In the genomic region with DNA sequence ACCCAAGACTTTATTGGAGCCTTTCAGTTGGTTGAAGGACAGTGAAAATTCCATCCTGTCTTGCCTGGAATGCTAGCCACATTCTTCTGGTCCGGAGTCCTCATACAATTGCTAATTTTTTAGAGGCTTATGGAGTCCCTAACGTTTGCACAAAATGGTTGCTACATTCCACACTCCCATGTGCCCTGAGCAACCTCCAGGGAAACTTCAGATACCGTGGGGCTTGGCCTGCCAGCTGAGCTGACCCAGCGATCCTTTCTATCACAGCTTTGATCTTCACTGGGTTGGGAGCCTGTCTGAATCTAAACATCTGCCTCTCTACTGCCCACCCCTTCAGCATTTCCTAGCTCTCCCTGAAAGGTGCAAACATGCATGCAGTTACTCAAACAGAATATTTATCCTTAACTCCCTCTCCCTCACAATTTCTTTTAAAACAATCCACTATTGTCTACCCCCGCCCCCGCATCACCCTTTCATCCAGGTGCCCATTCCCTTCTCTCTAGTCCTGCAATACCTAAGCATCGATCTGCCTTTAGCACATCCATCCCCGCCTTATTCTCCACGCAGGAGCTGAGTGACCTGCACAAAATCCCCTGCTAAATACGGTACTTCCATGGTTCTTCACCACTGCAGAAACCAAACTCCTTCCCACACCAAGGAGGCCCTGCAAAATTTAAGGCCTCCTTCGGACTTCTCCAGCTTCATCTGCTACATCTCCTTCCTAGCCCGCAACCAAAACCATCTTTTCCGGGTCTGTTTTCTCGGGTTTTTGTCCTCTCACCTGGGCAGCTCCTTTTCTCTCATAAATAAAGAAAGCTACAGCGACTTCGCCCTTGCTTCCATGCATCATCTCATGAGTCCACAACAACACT, we compare ENCODE assay signal across 7 cellular contexts. TPM values are rescaled to one million over a fixed set of nuclear protein-coding genes. Genes with fewer than 3 reads are reported as not detected.
DNase-seq lines count a peak whose midpoint lies in the region; ATAC-seq and TF ChIP-seq lines count a peak whose summit lies in the region.

No MANE protein-coding gene starts in this region.

- H3K4me2 ChIP-seq in osteoblast (ENCODE audit: insufficient read depth, low read length) = peak overlapping the region; percentile 99

- H3K4me3 ChIP-seq in RWPE2 (ENCODE audit: severe bottlenecking) (peak overlapping the region; percentile 62), osteoblast (ENCODE audit: insufficient read depth, low read length) (peak overlapping the region; percentile 97)

- no peaks in the 10 kb centered on the region for H4K20me1 ChIP-seq in osteoblast (ENCODE audit: insufficient read depth, low read length)

- H3K4me1 ChIP-seq in RWPE2 (ENCODE audit: insufficient read depth, poor library complexity, severe bottlenecking) = peaks cover 4% of the 10 kb centered on the region
- H3K4me1 ChIP-seq in osteoblast (ENCODE audit: insufficient read depth, low read length) = peaks cover 23% of the 10 kb centered on the region

- H3K9me3 ChIP-seq in RWPE2 (ENCODE audit: severe bottlenecking) = no peaks in the 10 kb centered on the region
- no peaks in the 10 kb centered on the region for H3K9me3 ChIP-seq in osteoblast (ENCODE audit: low read depth, low read length)

- H3K27me3 ChIP-seq in RWPE2 (ENCODE audit: insufficient read depth, poor library complexity, severe bottlenecking) (no peaks in the 10 kb centered on the region), osteoblast (ENCODE audit: insufficient read depth, low read length) (no peaks in the 10 kb centered on the region)

- H2AFZ ChIP-seq in osteoblast (ENCODE audit: low read length) = peak overlapping the region; percentile 98

- H3K36me3 ChIP-seq in RWPE2 (ENCODE audit: low read depth) (no peaks in the 10 kb centered on the region), osteoblast (ENCODE audit: insufficient read depth, low read length) (no peaks in the 10 kb centered on the region)

- ATAC-seq in GM21717 (IDR thresholded peaks at IDR 0.05; ENCODE audit: unreplicated experiment) (peak; percentile 10), RWPE2 (ENCODE audit: low read depth) (no peak), esophagus mucosa (no peak), HG02840 (IDR thresholded peaks at IDR 0.05; ENCODE audit: low FRiP score, unreplicated experiment) (no peak)

- peaks cover 55% of the 10 kb centered on the region for H3K79me2 ChIP-seq in osteoblast (ENCODE audit: insufficient read depth, low read length)

- no peak for DNase-seq in RWPE2 (ENCODE audit: low spot score)
- DNase-seq in epithelial cell of prostate (ENCODE audit: low read depth, low spot score) = no peak
- DNase-seq in osteoblast (ENCODE audit: insufficient read length, low spot score, missing footprints) = no peak
- no peak for DNase-seq in cerebellum (ENCODE audit: low spot score)

- H3K27ac ChIP-seq in RWPE2 (ENCODE audit: poor library complexity, severe bottlenecking) = peak overlapping the region; percentile 45
- peak overlapping the region; percentile 74 for H3K27ac ChIP-seq in epithelial cell of prostate
- peak overlapping the region; percentile 74 for H3K27ac ChIP-seq in osteoblast (ENCODE audit: low read depth, low read length)

- TF ChIP-seq CTCF in RWPE2 (IDR thresholded peaks at IDR 0.05; ENCODE audit: poor library complexity, severe bottlenecking) (no peak), osteoblast (IDR thresholded peaks at IDR 0.05; ENCODE audit: extremely low read depth, low read depth, low read length) (no peak)

RNA-seq across cellular contexts. Expression of gene GAN, which starts 0.8 kb away (rescaled TPM):
- total RNA-seq in osteoblast (10.3 and 10.9 TPM in 2 replicates), esophagus mucosa (19.9 TPM), cerebellum (31.6 TPM)
